Comparison of ENCODE assay signal across 11 cellular contexts in genomic region chr13:114100446-114101320, GRCh38. TPM values are rescaled to one million over a fixed set of nuclear protein-coding genes. Genes with fewer than 3 reads are reported as not detected.
A peak's percentile ranks its signal among the peaks of the same experiment; 100 is the strongest.
DNase-seq lines count a peak whose midpoint lies in the region; ATAC-seq, FAIRE-seq and TF ChIP-seq lines count a peak whose summit lies in the region.
"Had no signal": no experiment of that assay in that cellular context is flagged by ENCODE, and none has a peak within 500 bp of the region (broad histone marks: within the 10 kb centered on the region; RNA-seq: fewer than 3 reads in every experiment).

No MANE protein-coding gene starts in this region.

- H3K4me3 ChIP-seq in right cardiac atrium (ENCODE audit: low read length) (no peak overlapping the region), skeletal muscle tissue (ENCODE audit: low read length in 3 of 3) (no peak overlapping the region)

- intact Hi-C loops in right cardiac atrium (cut with DNase I) = no loop called here

- ATAC-seq in T-helper 17 cell (no peak), right cardiac atrium (peak; percentile 10 to 28), GM19452 (IDR thresholded peaks at IDR 0.05; ENCODE audit: unreplicated experiment) (no peak), GM19324 (IDR thresholded peaks at IDR 0.05; ENCODE audit: low FRiP score, unreplicated experiment) (no peak)

- TF ChIP-seq POLR2A in GM12891 (IDR thresholded peaks at IDR 0.05; ENCODE audit: low read depth, low read length) = no peak

- peak overlapping the region; percentile 61 for H3K27ac Mint-ChIP-seq in T-helper 17 cell

- WGBS in right cardiac atrium = 66% methylated on average over 28 of the region's 28 CpGs

- H3K4me1 ChIP-seq in right cardiac atrium (ENCODE audit: control insufficient read depth, insufficient read depth, low read length) (peaks cover 4% of the 10 kb centered on the region), skeletal muscle tissue (ENCODE audit: control insufficient read depth in 3 of 3, insufficient read depth in 3 of 3, low read length in 3 of 3) (peaks cover 46 to 65% (median 56%) of the 10 kb centered on the region in 3 donors)

- H3K4me3 Mint-ChIP-seq in T-helper 17 cell = peak overlapping the region; percentile 28

- no peaks in the 10 kb centered on the region for H3K9me3 ChIP-seq in T-helper 17 cell (ENCODE audit: control insufficient read depth, low read length, poor library complexity, severe bottlenecking)
- H3K9me3 ChIP-seq in right cardiac atrium (ENCODE audit: control insufficient read depth, low read length) = no peaks in the 10 kb centered on the region
- H3K9me3 ChIP-seq in skeletal muscle tissue (ENCODE audit: control insufficient read depth in 3 of 3, low read length in 3 of 3) = no peaks in the 10 kb centered on the region
- H3K9me3 ChIP-seq: neutrophil had no signal

- H3K36me3 ChIP-seq in skeletal muscle tissue (ENCODE audit: control insufficient read depth in 3 of 3, insufficient read depth in 3 of 3, low read length in 3 of 3) = no peaks in the 10 kb centered on the region
- H3K36me3 ChIP-seq: neutrophil had no signal

- H3K27ac ChIP-seq in right cardiac atrium (ENCODE audit: low read length) (peak overlapping the region; percentile 70), skeletal muscle tissue (ENCODE audit: low read depth, low read length) (peak overlapping the region; percentile 68)
- H3K27ac ChIP-seq: neutrophil had no signal

- H3K9ac ChIP-seq in skeletal muscle tissue (ENCODE audit: low read depth in 1 of 3, low read length in 3 of 3) = peak overlapping the region in 2 of 3 donors; percentile 38 to 71

- no peaks in the 10 kb centered on the region for H3K27me3 ChIP-seq in right cardiac atrium (ENCODE audit: control insufficient read depth, insufficient read depth)
- H3K27me3 ChIP-seq in skeletal muscle tissue (ENCODE audit: control insufficient read depth in 3 of 3, insufficient read depth in 3 of 3, low read length in 3 of 3) = no peaks in the 10 kb centered on the region
- H3K27me3 ChIP-seq: neutrophil had no signal

- DNase-seq in GM12891 (ENCODE audit: insufficient read length, low spot score) = peak; percentile 66
- DNase-seq in T-helper 17 cell = no peak
- peak in 2 of 3 donors; percentile 64 to 68 for DNase-seq in right cardiac atrium
- no peak for DNase-seq in globus pallidus (ENCODE audit: low spot score)
- DNase-seq in NCI-H2029 (lab: John Stamatoyannopoulos, UW) = no peak
- DNase-seq: activated CD4-positive, alpha-beta T cell treated with anti-CD3 and anti-CD28 coated beads, Interleukin-2, amount 50 U/mL, for 1 hour; NCI-H2227 treated with DMSO at 0.1 percent for 48 hours had no signal

- peaks cover 6% of the 10 kb centered on the region for H3K36me3 Mint-ChIP-seq in T-helper 17 cell (ENCODE audit: low read depth)

- peak; percentile 74 for FAIRE-seq in GM12891 (lab: Jason Lieb, UNC)

- no peaks in the 10 kb centered on the region for H3K27me3 Mint-ChIP-seq in T-helper 17 cell

- H3K4me1 Mint-ChIP-seq in T-helper 17 cell = peaks cover 50% of the 10 kb centered on the region

TF ChIP-seq in GM12891, 5 proteins besides CTCF, POLR2A, EP300 and RAD21:
- TF ChIP-seq POLR2AphosphoS5 (IDR thresholded peaks at IDR 0.05; ENCODE audit: low read depth, low read length) = no peak

RNA-seq across cellular contexts. Expression of gene RASA3, which starts 31.7 kb away (rescaled TPM):
- polyA plus RNA-seq in GM12891 (2012; ENCODE audit: low read depth, missing spikeins) = 13.4 TPM
- total RNA-seq in T-helper 17 cell (100 to 1,000 TPM; 204 to 215 TPM), right cardiac atrium (10 to 100 TPM in 3 of 4 donors, 1 to 10 TPM in 1; 9.4 to 15.5 (median 11.8) TPM), skeletal muscle tissue (14.1 TPM)
- polyA plus RNA-seq in right cardiac atrium = 7.4 TPM

Comparison
In these comparisons a context has a peak if more than half of its experiments do, and no peak if none do; other contexts are left out.
1. DNase-seq: peak in GM12891 (single experiment) and right cardiac atrium (2 of 3); none in T-helper 17 cell (0 of 3), globus pallidus (single experiment) and NCI-H2029 (single experiment).
2. ATAC-seq: peak in right cardiac atrium (2 of 2); none in T-helper 17 cell (single experiment), GM19452 (single experiment) and GM19324 (single experiment).
3. RNA of gene RASA3, which starts 31.7 kb away (total RNA-seq): 204 to 215 TPM in T-helper 17 cell; 14.1 TPM in skeletal muscle tissue (single experiment) and 9.4 to 15.5 TPM in right cardiac atrium; every median in the first group is over 10 times any median in the second.